ENCODE assay signal across 26 cellular contexts in the genomic region with DNA sequence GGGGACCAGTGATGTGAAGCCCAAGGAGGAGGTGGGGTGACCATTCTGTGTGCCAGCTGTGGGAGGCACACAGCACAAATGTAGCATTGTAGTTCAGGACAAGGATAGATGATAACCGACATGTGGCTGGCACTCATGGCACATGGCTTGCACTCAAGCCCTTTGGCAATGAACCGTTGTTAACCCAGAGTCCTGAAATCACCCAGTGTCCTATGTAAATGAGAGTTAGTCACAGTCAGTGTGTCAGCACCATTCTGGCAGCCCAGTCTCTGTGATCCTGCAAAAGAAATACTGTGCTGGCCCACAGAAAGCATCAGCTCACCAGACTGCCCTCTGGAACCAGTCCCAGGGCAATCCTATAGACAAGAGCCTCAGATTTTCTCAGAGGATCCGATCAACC.
"Had no signal": no experiment of that assay in that cellular context is flagged by ENCODE, and none has a peak within 500 bp of the region (broad histone marks: within the 10 kb centered on the region; RNA-seq: fewer than 3 reads in every experiment).

No MANE protein-coding gene starts in this region.

- H3K27ac ChIP-seq: adrenal gland, body of pancreas, colonic mucosa, esophagus muscularis mucosa had no signal

- ATAC-seq: activated CD4-positive, alpha-beta T cell treated with anti-CD3 and anti-CD28 coated beads for 36 hours; activated CD8-positive, alpha-beta memory T cell treated with anti-CD3 and anti-CD28 coated beads, Interleukin-2, amount 10 ng/mL, durations not matched to agents 7 days and 5 days; activated CD8-positive, alpha-beta T cell treated with anti-CD3 and anti-CD28 coated beads, Interleukin-2, amount 10 ng/mL, durations not matched to agents 7 days and 5 days; activated naive CD8-positive, alpha-beta T cell treated with anti-CD3 and anti-CD28 coated beads, Interleukin-2, amount 50 U/mL, for 24 hours; body of pancreas had no signal

- H3K4me1 ChIP-seq: adrenal gland, body of pancreas, colonic mucosa, esophagus muscularis mucosa had no signal

- H3K4me3 ChIP-seq: adrenal gland, body of pancreas, colonic mucosa, esophagus muscularis mucosa had no signal

- H3K36me3 ChIP-seq: adrenal gland, colonic mucosa, esophagus muscularis mucosa had no signal

- DNase-seq: activated CD4-positive, alpha-beta memory T cell treated with anti-CD3 and anti-CD28 coated beads for 36 hours; activated CD4-positive, alpha-beta T cell treated with anti-CD3 and anti-CD28 coated beads for 36 hours; activated CD4-positive, alpha-beta T cell treated with anti-CD3 and anti-CD28 coated beads, Interleukin-2, amount 10 ng/mL, durations not matched to agents 24 days and 14 days; activated CD4-positive, CD25-positive, alpha-beta regulatory T cell; activated CD4-positive, CD25-positive, alpha-beta regulatory T cell treated with anti-CD3 and anti-CD28 coated beads, Interleukin-2, amount 50 U/mL, for 72 hours; activated CD8-positive, alpha-beta memory T cell treated with anti-CD3 and anti-CD28 coated beads, Interleukin-2, amount 10 ng/mL, durations not matched to agents 7 days and 5 days; activated CD8-positive, alpha-beta memory T cell treated with anti-CD3 and anti-CD28 coated beads, Interleukin-2, amount 50 U/mL, for 4 hours; activated CD8-positive, alpha-beta T cell treated with anti-CD3 and anti-CD28 coated beads, Interleukin-2, amount 10 ng/mL, durations not matched to agents 7 days and 5 days; activated effector memory CD4-positive, alpha-beta T cell treated with anti-CD3 and anti-CD28 coated beads, Interleukin-2, amount 50 U/mL, for 16 hours; activated naive CD4-positive, alpha-beta T cell treated with anti-CD3 and anti-CD28 coated beads for 36 hours; activated naive CD8-positive, alpha-beta T cell treated with anti-CD3 and anti-CD28 coated beads for 36 hours; activated naive CD8-positive, alpha-beta T cell treated with anti-CD3 and anti-CD28 coated beads, Interleukin-2, amount 50 U/mL, for 24 hours; activated T-cell treated with anti-CD3 and anti-CD28 coated beads, Interleukin-2, amount 50 U/mL, for 1 hour; activated T-cell treated with anti-CD3 and anti-CD28 coated beads, Interleukin-2, amount 50 U/mL, for 48 hours; adrenal gland; amygdala; aorta; body of pancreas; central memory CD4-positive, alpha-beta T cell; cerebellar nuclear complex; colonic mucosa; effector CD8-positive, alpha-beta T cell; endodermal cell; foreskin melanocyte; T-helper 2 cell had no signal

- H3K27me3 ChIP-seq: body of pancreas, colonic mucosa, esophagus muscularis mucosa had no signal

- H3K9me3 ChIP-seq: adrenal gland, body of pancreas, colonic mucosa, esophagus muscularis mucosa had no signal
